In the genomic region with DNA sequence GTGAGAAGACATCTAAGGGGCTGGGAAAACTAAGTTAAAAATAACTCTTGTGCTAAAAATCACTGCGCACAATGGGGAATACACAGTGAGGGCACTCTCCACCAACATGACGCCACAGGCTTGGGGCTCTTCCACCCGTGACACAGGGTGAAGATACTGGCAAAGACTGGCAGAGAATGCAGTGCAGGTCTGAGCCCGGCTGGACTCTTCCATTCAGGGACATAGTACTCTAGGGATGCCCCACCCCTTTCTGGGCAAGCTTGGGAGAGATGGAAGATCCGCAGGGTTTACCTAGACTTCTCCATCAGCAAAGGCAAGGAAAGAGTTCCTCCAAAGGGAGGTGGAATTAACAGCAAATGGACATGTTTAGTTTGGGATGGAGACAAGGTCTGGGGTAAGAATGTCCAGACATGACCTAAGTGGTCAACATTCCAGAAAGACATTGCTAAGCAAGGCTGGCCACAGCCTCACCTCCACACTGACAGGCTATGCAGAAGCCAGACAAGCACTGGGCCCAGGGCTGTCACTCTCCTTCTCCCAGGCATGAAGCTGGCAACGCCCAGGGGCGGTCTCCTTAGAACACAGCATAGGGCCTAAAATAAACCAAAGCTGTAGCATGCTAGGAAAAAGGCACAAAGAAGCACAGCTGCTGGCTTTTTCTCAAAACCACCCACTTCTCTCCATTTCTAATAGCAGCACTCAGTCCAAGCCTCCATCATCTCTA, we compare ENCODE assay signal across 9 cellular contexts. TPM values are rescaled to one million over a fixed set of nuclear protein-coding genes. Genes with fewer than 3 reads are reported as not detected.
A peak's percentile ranks its signal among the peaks of the same experiment; 100 is the strongest.
DNase-seq lines count a peak whose midpoint lies in the region; TF ChIP-seq lines count a peak whose summit lies in the region.
"Had no signal": no experiment of that assay in that cellular context is flagged by ENCODE, and none has a peak within 500 bp of the region (broad histone marks: within the 10 kb centered on the region; RNA-seq: fewer than 3 reads in every experiment).

No MANE protein-coding gene starts in this region.

- DNase-seq in Peyer's patch = no peak
- peak; percentile 46 for DNase-seq in middle frontal gyrus (ENCODE audit: extremely low spot score, low spot score)
- DNase-seq in transverse colon = no peak
- DNase-seq in DMS79 treated with DMSO at 0.1 percent for 48 hours (lab: John Stamatoyannopoulos, UW) = no peak
- no peak for DNase-seq in dermis blood vessel endothelial cell
- DNase-seq in SIG-M5 treated with dmso at 0.1 percent for 504 hours (lab: John Stamatoyannopoulos, UW; ENCODE audit: unreplicated experiment) = no peak
- no peak for DNase-seq in stimulated activated CD4-positive, alpha-beta T cell treated with anti-CD3 and anti-CD28 coated beads, Interleukin-15, amount 100 ng/mL, for 24 hours
- DNase-seq: activated CD4-positive, alpha-beta T cell treated with anti-CD3 and anti-CD28 coated beads for 1 hour had no signal

- 48 to 58% methylated on average over 7 of the region's 7 CpGs for WGBS in esophagus, 2 donors
- WGBS in transverse colon (ENCODE audit: low coverage in 1 of 2), 2 donors = 66% methylated on average over 7 of the region's 7 CpGs; no CpG with 5 or more reads in 1 of the 2 donors

- no peak overlapping the region for H3K4me3 ChIP-seq in Peyer's patch
- H3K4me3 ChIP-seq in esophagus (ENCODE audit: low read depth in 1 of 2, low read length in 2 of 2) = no peak overlapping the region
- no peak overlapping the region for H3K4me3 ChIP-seq in transverse colon

- H3K4me1 ChIP-seq in Peyer's patch = peaks cover 0 to 74% (median 2%) of the 10 kb centered on the region in 4 donors
- peaks cover 9 to 21% of the 10 kb centered on the region in 2 donors for H3K4me1 ChIP-seq in esophagus (ENCODE audit: control insufficient read depth in 2 of 2, insufficient read depth in 2 of 2, low read length in 1 of 2)
- H3K4me1 ChIP-seq in transverse colon = peaks cover 13 to 59% (median 16%) of the 10 kb centered on the region in 4 donors

- H3K36me3 ChIP-seq in Peyer's patch = peaks cover 0 to 19% (median 0%) of the 10 kb centered on the region in 3 donors
- peaks cover 3 to 5% of the 10 kb centered on the region in 2 donors for H3K36me3 ChIP-seq in esophagus (ENCODE audit: control insufficient read depth in 2 of 2, insufficient read depth in 2 of 2, low read length in 1 of 2)
- peaks cover 0 to 7% (median 0%) of the 10 kb centered on the region in 4 donors for H3K36me3 ChIP-seq in transverse colon

- H3K27me3 ChIP-seq in Peyer's patch = no peaks in the 10 kb centered on the region
- no peaks in the 10 kb centered on the region for H3K27me3 ChIP-seq in esophagus (ENCODE audit: control insufficient read depth in 1 of 2, insufficient read depth in 2 of 2, low read length in 2 of 2)
- no peaks in the 10 kb centered on the region for H3K27me3 ChIP-seq in transverse colon

- TF ChIP-seq POLR2A in Peyer's patch (IDR thresholded peaks at IDR 0.05) = no peak
- TF ChIP-seq POLR2A in transverse colon (IDR thresholded peaks at IDR 0.05) = no peak

- H3K9me3 ChIP-seq in Peyer's patch (no peaks in the 10 kb centered on the region), esophagus (ENCODE audit: control insufficient read depth in 2 of 2, insufficient read depth in 1 of 2, low read depth in 1 of 2, low read length in 1 of 2) (no peaks in the 10 kb centered on the region), transverse colon (no peaks in the 10 kb centered on the region)

- H3K27ac ChIP-seq in Peyer's patch = peak overlapping the region; percentile 6 to 60 (median 23)
- H3K27ac ChIP-seq in esophagus (ENCODE audit: low read depth in 2 of 2, low read length in 1 of 2) = peak overlapping the region; percentile 67 to 86
- H3K27ac ChIP-seq in transverse colon = peak overlapping the region; percentile 53 to 77 (median 61)

- intact Hi-C loops in transverse colon (cut with DNase I; ENCODE audit: low total_unique reads) = loop anchor here (1.0 kb wide), 1 partner anchor 28 kb away; the partner anchor contains the start of gene XPNPEP1

- TF ChIP-seq EP300 in transverse colon (IDR thresholded peaks at IDR 0.05; ENCODE audit: low read depth) = no peak

- TF ChIP-seq CTCF in Peyer's patch (IDR thresholded peaks at IDR 0.05) (no peak), transverse colon (IDR thresholded peaks at IDR 0.05) (no peak)

- in situ Hi-C loops in transverse colon (cut with MboI; ENCODE audit: low pct_ligation_motif_present in 1 of 4, low pct_unique_long_range_greater_than_20kb in 1 of 4, low sequenced_read_pairs in 3 of 4) = loop anchor here in 2 of 4 donors (25.0 kb wide), 4 partner anchors 92 to 667 kb away; partner anchors contain the start of gene SMC3 (in 1 of the 2)

RNA-seq across cellular contexts. Expression of gene XPNPEP1, which starts 28.1 kb away (rescaled TPM):
- total RNA-seq in Peyer's patch (100 to 1,000 TPM; 148 to 295 (median 263) TPM), transverse colon (100 to 1,000 TPM; 108 to 298 (median 127) TPM), dermis blood vessel endothelial cell (180 and 256 TPM in 2 replicates)
- polyA plus RNA-seq in esophagus = 10 to 100 TPM; 11.3 to 29.3 TPM

Comparison
In these comparisons a context has a peak if more than half of its experiments do, and no peak if none do; other contexts are left out.
1. H3K27ac ChIP-seq: peak in every context shown above with its lines; median percentile 76 in esophagus; 61 in transverse colon; 23 in Peyer's patch.